In the genomic region with DNA sequence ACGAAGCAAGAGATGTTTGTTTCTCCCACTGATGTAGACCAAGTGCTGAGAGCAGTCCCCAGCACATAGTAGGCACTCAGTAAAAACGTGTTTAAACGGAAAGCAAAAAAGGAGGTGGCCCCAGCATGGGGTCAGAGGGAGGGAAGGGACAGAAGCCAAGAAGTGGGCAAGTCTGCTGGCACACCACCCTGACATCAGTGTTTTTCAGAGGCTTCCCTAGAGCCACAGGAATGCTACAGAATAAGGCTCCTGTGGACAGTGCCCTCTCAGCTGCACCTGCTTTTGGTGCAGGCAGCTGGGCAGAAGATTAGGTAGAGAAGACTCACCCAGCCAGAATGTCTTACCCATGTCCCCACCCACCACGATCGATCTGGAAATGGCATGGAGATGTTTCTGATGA, we compare ENCODE assay signal across 30 cellular contexts. TPM values are rescaled to one million over a fixed set of nuclear protein-coding genes. Genes with fewer than 3 reads are reported as not detected.
A peak's percentile ranks its signal among the peaks of the same experiment; 100 is the strongest.
DNase-seq lines count a peak whose midpoint lies in the region; ATAC-seq and TF ChIP-seq lines count a peak whose summit lies in the region.
"Had no signal": no experiment of that assay in that cellular context is flagged by ENCODE, and none has a peak within 500 bp of the region (broad histone marks: within the 10 kb centered on the region; RNA-seq: fewer than 3 reads in every experiment).

No MANE protein-coding gene starts in this region.

- no peak for ATAC-seq in lung (ENCODE audit: insufficient read depth, low FRiP score)
- ATAC-seq in HG03175 (IDR thresholded peaks at IDR 0.05; ENCODE audit: unreplicated experiment), result no peak
- ATAC-seq in GM18873 (IDR thresholded peaks at IDR 0.05; ENCODE audit: low FRiP score, unreplicated experiment), result no peak
- ATAC-seq: natural killer cell had no signal

- DNase-seq in breast epithelium (ENCODE audit: low spot score in 2 of 2) (no peak), mammary epithelial cell (no peak), SW480 (ENCODE audit: low spot score) (peak; percentile 48), lung (ENCODE audit: low spot score) (no peak), superior temporal gyrus (ENCODE audit: extremely low spot score) (no peak)
- DNase-seq: activated CD4-positive, alpha-beta T cell treated with anti-CD3 and anti-CD28 coated beads, Interleukin-2, amount 10 ng/mL, durations not matched to agents 7 days and 5 days; activated CD8-positive, alpha-beta memory T cell treated with anti-CD3 and anti-CD28 coated beads, Interleukin-2, amount 50 U/mL, for 4 hours; activated naive CD8-positive, alpha-beta T cell treated with anti-CD3 and anti-CD28 coated beads for 36 hours; BE2C; COR-L47; EL; head of caudate nucleus; immature natural killer cell; MM.1S; natural killer cell; NCI-H1694; NCI-H2171 treated with DMSO at 0.1 percent for 48 hours; NCI-H526 treated with DMSO at 0.1 percent for 48 hours; posterior cingulate gyrus; SHP77; small intestine; stimulated activated CD4-positive, alpha-beta T cell treated with anti-CD3 and anti-CD28 coated beads, Interleukin-2, amount 100 ng/mL, for 48 hours; stimulated activated naive CD4-positive, alpha-beta T cell treated with Interleukin-2 at 50 U/mL for 16 hours; upper lobe of left lung had no signal

- WGBS in mammary epithelial cell (ENCODE audit: low coverage, missing lambda C conversion rate), result 62% methylated on average over 5 of the region's 5 CpGs
- WGBS in lung, 2 donors, result 76 to 80% methylated on average over 5 of the region's 5 CpGs

- H3K4me2 ChIP-seq in mammary epithelial cell (ENCODE audit: insufficient read depth, low read depth, low read length) (no peak overlapping the region), skeletal muscle satellite cell (ENCODE audit: low read length) (peak overlapping the region; percentile 70)

- dilution Hi-C loops in mammary epithelial cell (cut with HindIII; ENCODE audit: low sequenced_read_pairs), result no loop called here

- peaks cover 0 to 9% of the 10 kb centered on the region in 2 donors for H3K4me1 ChIP-seq in breast epithelium
- peaks cover 18% of the 10 kb centered on the region for H3K4me1 ChIP-seq in mammary epithelial cell (ENCODE audit: insufficient read depth, low read length)
- H3K4me1 ChIP-seq in lung (ENCODE audit: control insufficient read depth in 2 of 2, insufficient read depth in 2 of 2, low read length in 2 of 2), result peaks cover 0 to 15% of the 10 kb centered on the region in 2 donors
- H3K4me1 ChIP-seq in skeletal muscle satellite cell (ENCODE audit: control insufficient read depth, insufficient read depth, low read length), result peaks cover 51% of the 10 kb centered on the region
- H3K4me1 ChIP-seq: BE2C had no signal

- H3K27me3 ChIP-seq in breast epithelium (no peaks in the 10 kb centered on the region), mammary epithelial cell (ENCODE audit: insufficient read depth, low read length) (no peaks in the 10 kb centered on the region), lung (ENCODE audit: control insufficient read depth, insufficient read depth) (no peaks in the 10 kb centered on the region), skeletal muscle satellite cell (ENCODE audit: control insufficient read depth, insufficient read depth, low read length) (no peaks in the 10 kb centered on the region)
- H3K27me3 ChIP-seq: BE2C, upper lobe of left lung had no signal

- no TSS peak for BruUV-seq in mammary epithelial cell (replicated peaks; lab: Mats Ljungman, UMichigan)

- TF ChIP-seq CTCF in breast epithelium (IDR thresholded peaks at IDR 0.05) (no peak), mammary epithelial cell (conservative IDR thresholded peaks at IDR 0.05 in 1 of 2, IDR thresholded peaks at IDR 0.05 in 1 of 2; ENCODE audit: extremely low read depth in 1 of 2, insufficient read depth in 1 of 2, low read depth in 1 of 2, low read length in 2 of 2) (no peak), lung (IDR thresholded peaks at IDR 0.05; ENCODE audit: control extremely low read depth, extremely low read depth) (no peak)

- H2AFZ ChIP-seq in mammary epithelial cell (ENCODE audit: low read depth, low read length), result no peak overlapping the region

- H3K9me3 ChIP-seq in breast epithelium (no peaks in the 10 kb centered on the region), mammary epithelial cell (replicated peaks; ENCODE audit: insufficient read depth, low read length) (no peaks in the 10 kb centered on the region), lung (ENCODE audit: control insufficient read depth in 2 of 2, insufficient read depth in 1 of 2, low read length in 1 of 2) (no peaks in the 10 kb centered on the region), skeletal muscle satellite cell (replicated peaks; ENCODE audit: low read length) (no peaks in the 10 kb centered on the region)
- H3K9me3 ChIP-seq: BE2C, upper lobe of left lung had no signal

- H3K9ac ChIP-seq in mammary epithelial cell (ENCODE audit: insufficient read depth, low read length) (no peak overlapping the region), skeletal muscle satellite cell (ENCODE audit: low read depth, low read length) (peak overlapping the region; percentile 86)

- intact Hi-C loops in breast epithelium (cut with DNase I; ENCODE audit: low total_unique reads), result no loop called here
- intact Hi-C loops in mammary epithelial cell (cut with micrococcal nuclease), result no loop called here

- no peak for TF ChIP-seq POLR2A in breast epithelium (IDR thresholded peaks at IDR 0.05)

- no peaks in the 10 kb centered on the region for H3K79me2 ChIP-seq in mammary epithelial cell (ENCODE audit: insufficient read depth, low read length)

- H3K27ac ChIP-seq in breast epithelium (peak overlapping the region; percentile 62 to 87), mammary epithelial cell (ENCODE audit: insufficient read depth, low read depth, low read length) (no peak overlapping the region), lung (ENCODE audit: low read depth in 1 of 2, low read length in 1 of 2) (peak overlapping the region; percentile 21 to 91)

- no peaks in the 10 kb centered on the region for H4K20me1 ChIP-seq in mammary epithelial cell (ENCODE audit: insufficient read depth, low read length)

- CTCF ChIA-PET in mammary epithelial cell (lab: Charles Lee; ENCODE audit: low non-redundant PET), result no interaction called here

- in situ Hi-C loops in mammary epithelial cell (cut with MboI; ENCODE audit: low sequenced_read_pairs in 2 of 2), result no loop called here

- H3K4me3 ChIP-seq in breast epithelium (no peak overlapping the region), mammary epithelial cell (replicated peaks in 1 of 3; ENCODE audit: insufficient read depth in 1 of 3, low read depth in 2 of 3, low read length in 3 of 3) (no peak overlapping the region), lung (no peak overlapping the region), skeletal muscle satellite cell (ENCODE audit: low read length) (peak overlapping the region; percentile 49)
- H3K4me3 ChIP-seq: upper lobe of left lung had no signal

- H3K36me3 ChIP-seq in breast epithelium (no peaks in the 10 kb centered on the region), mammary epithelial cell (ENCODE audit: insufficient read depth, low read length) (no peaks in the 10 kb centered on the region), lung (ENCODE audit: control insufficient read depth in 2 of 2, insufficient read depth in 2 of 2, low read length in 2 of 2) (no peaks in the 10 kb centered on the region), skeletal muscle satellite cell (ENCODE audit: insufficient read depth, low read length) (no peaks in the 10 kb centered on the region)
- H3K36me3 ChIP-seq: BE2C, upper lobe of left lung had no signal

RNA-seq across cellular contexts. Expression of gene ANKRD1, which starts 8.3 kb away (rescaled TPM):
- total RNA-seq in breast epithelium (under 1 TPM in 2 of 3 donors, not detected in 1; 0.32 to 0.66 TPM), mammary epithelial cell (10 to 100 TPM in 1 of 2 donors, not detected in 1; 60.7 TPM), lung (1 to 10 TPM; 5.7 to 6.6 TPM)
- polyA plus RNA-seq in mammary epithelial cell (0.16 TPM), lung (100 to 1,000 TPM in 1 of 2 donors, 10 to 100 TPM in 1; 20.8 to 105 TPM)
- not detected for polyA minus RNA-seq in mammary epithelial cell
- 8.9 and 118 TPM in 2 replicates for total RNA-seq in skeletal muscle satellite cell (2012; rRNA removed)
- total RNA-seq: activated CD4-positive, alpha-beta T cell treated with anti-CD3 and anti-CD28 coated beads, Interleukin-2, amount 10 ng/mL, durations not matched to agents 7 days and 5 days; activated naive CD8-positive, alpha-beta T cell treated with anti-CD3 and anti-CD28 coated beads for 36 hours; activated T-helper 2 cell treated with anti-CD3 and anti-CD28 coated beads, Interferon-gamma antibody, Interleukin-2, Interleukin-4, amounts not matched to agents 10 μg/mL and 5 μg/mL and 100 μg/mL, durations not matched to agents 14 hours and 24 hours and 36 hours; natural killer cell; OCI-LY7; T-helper 1 cell treated with Interleukin-12 subunit alpha and Interleukin-12 subunit beta and Interleukin-4 antibody, amounts not matched to agents 30 ng/mL and 1 ng/mL, for 36 hours had no signal
- polyA plus RNA-seq: immature natural killer cell had no signal

RNA-seq across cellular contexts. Expression of gene RPP30, which starts 57.4 kb away (rescaled TPM):
- total RNA-seq in breast epithelium, result 10 to 100 TPM; 31.8 to 48.7 (median 40.3) TPM
- total RNA-seq in mammary epithelial cell, result 10 to 100 TPM; 32.3 to 38.8 TPM
- 29.7 TPM for polyA plus RNA-seq in mammary epithelial cell
- polyA minus RNA-seq in mammary epithelial cell, result 50.3 TPM
- total RNA-seq in lung, result 10 to 100 TPM; 22.1 to 43.5 TPM
- 10 to 100 TPM; 20.7 to 41.8 TPM for polyA plus RNA-seq in lung
- total RNA-seq in skeletal muscle satellite cell (2012; rRNA removed), result 50.4 and 56.1 TPM in 2 replicates
